17 cellular contexts compared by ENCODE assay signal in the genomic region with DNA sequence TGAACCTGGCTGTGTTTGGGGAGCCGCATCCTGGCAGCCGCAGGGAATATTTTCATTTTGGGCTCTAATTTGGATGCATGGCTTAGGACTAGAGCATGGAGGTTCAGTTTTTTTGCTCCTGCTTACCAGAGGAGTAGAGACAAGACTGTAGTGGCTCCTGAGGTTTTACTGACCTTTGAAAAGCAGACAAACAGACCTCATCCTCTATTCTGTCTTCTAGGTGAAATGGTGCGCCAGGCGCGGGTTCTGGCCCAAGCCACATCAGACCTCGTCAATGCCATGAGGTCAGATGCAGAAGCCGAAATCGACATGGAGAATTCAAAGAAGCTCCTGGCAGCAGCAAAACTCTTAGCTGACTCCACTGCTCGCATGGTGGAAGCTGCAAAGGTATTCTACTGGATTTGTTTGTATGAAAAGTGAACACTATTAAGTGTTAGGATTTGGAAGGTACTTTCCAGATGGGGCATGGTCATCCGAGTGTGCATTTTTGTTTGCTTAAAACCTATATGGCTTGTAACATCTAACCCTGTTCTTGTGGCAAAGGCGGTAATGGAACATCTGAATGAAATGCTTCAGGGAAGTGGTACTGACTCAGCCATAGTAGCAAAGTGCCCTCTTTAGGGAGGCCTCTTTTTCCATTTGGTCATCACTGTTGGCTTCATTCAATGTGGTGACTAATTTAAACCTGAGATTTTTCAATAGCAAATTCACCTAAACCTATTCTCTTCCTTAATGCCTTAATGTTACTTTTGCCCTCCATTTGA.
DNase-seq lines count a peak whose midpoint lies in the region; ATAC-seq lines count a peak whose summit lies in the region.
"Had no signal": no experiment of that assay in that cellular context is flagged by ENCODE, and none has a peak within 500 bp of the region (broad histone marks: within the 10 kb centered on the region; RNA-seq: fewer than 3 reads in every experiment).

No MANE protein-coding gene starts in this region.

- POLR2A ChIA-PET in activated CD4-positive, alpha-beta memory T cell treated with anti-CD3 and anti-CD28 coated beads for 36 hours (lab: Charles Lee), result no interaction called here
- POLR2A ChIA-PET in activated CD4-positive, alpha-beta memory T cell treated with anti-CD3 and anti-CD28 coated beads, Interleukin-2, amount 10 ng/mL, durations not matched to agents 7 days and 5 days (lab: Charles Lee), result no interaction called here

- intact Hi-C loops in activated CD4-positive, alpha-beta memory T cell treated with anti-CD3 and anti-CD28 coated beads for 36 hours (cut with micrococcal nuclease), result no loop called here

- peaks cover 12% of the 10 kb centered on the region for H3K4me1 Mint-ChIP-seq in activated CD4-positive, alpha-beta memory T cell treated with anti-CD3 and anti-CD28 coated beads for 36 hours (ENCODE audit: low read depth)
- no peaks in the 10 kb centered on the region for H3K4me1 Mint-ChIP-seq in activated CD4-positive, alpha-beta memory T cell treated with anti-CD3 and anti-CD28 coated beads, Interleukin-2, amount 10 ng/mL, durations not matched to agents 7 days and 5 days
- H3K4me1 Mint-ChIP-seq: immature natural killer cell, T-cell had no signal

- CTCF ChIA-PET in activated CD4-positive, alpha-beta memory T cell treated with anti-CD3 and anti-CD28 coated beads for 36 hours (lab: Charles Lee), result no interaction called here
- CTCF ChIA-PET in activated CD4-positive, alpha-beta memory T cell treated with anti-CD3 and anti-CD28 coated beads, Interleukin-2, amount 10 ng/mL, durations not matched to agents 7 days and 5 days (lab: Charles Lee), result no interaction called here

- peak; percentile 38 for DNase-seq in activated CD4-positive, alpha-beta memory T cell treated with anti-CD3 and anti-CD28 coated beads for 36 hours
- no peak for DNase-seq in activated CD4-positive, alpha-beta memory T cell treated with anti-CD3 and anti-CD28 coated beads, Interleukin-2, amount 10 ng/mL, durations not matched to agents 7 days and 5 days
- peak; percentile 44 for DNase-seq in RKO (ENCODE audit: low spot score)
- peak; percentile 9 for DNase-seq in dermis blood vessel endothelial cell
- DNase-seq in stimulated activated CD4-positive, alpha-beta T cell treated with anti-CD3 and anti-CD28 coated beads, Interleukin-4, amount 100 ng/mL, for 48 hours (ENCODE audit: low read depth in 2 of 2), result peak; percentile 3 to 13
- DNase-seq: foreskin melanocyte, H9, immature natural killer cell, Karpas-422, NCI-H1694, Peyer's patch, T-cell had no signal

- no peaks in the 10 kb centered on the region for H3K36me3 Mint-ChIP-seq in activated CD4-positive, alpha-beta memory T cell treated with anti-CD3 and anti-CD28 coated beads for 36 hours
- no peaks in the 10 kb centered on the region for H3K36me3 Mint-ChIP-seq in activated CD4-positive, alpha-beta memory T cell treated with anti-CD3 and anti-CD28 coated beads, Interleukin-2, amount 10 ng/mL, durations not matched to agents 7 days and 5 days (ENCODE audit: low read depth)
- H3K36me3 Mint-ChIP-seq: immature natural killer cell, T-cell had no signal

- H3K27ac Mint-ChIP-seq in activated CD4-positive, alpha-beta memory T cell treated with anti-CD3 and anti-CD28 coated beads for 36 hours, result peak overlapping the region; percentile 68
- H3K27ac Mint-ChIP-seq in activated CD4-positive, alpha-beta memory T cell treated with anti-CD3 and anti-CD28 coated beads, Interleukin-2, amount 10 ng/mL, durations not matched to agents 7 days and 5 days, result no peak overlapping the region
- H3K27ac Mint-ChIP-seq: dendritic cell treated with granulocyte-macrophage colony-stimulating factor and Interleukin-4, amounts not matched to agents 40 ng/mL and 50 ng/mL, for 4 days; H9; immature natural killer cell; T-cell had no signal

- no peaks in the 10 kb centered on the region for H3K9me3 Mint-ChIP-seq in activated CD4-positive, alpha-beta memory T cell treated with anti-CD3 and anti-CD28 coated beads for 36 hours
- no peaks in the 10 kb centered on the region for H3K9me3 Mint-ChIP-seq in activated CD4-positive, alpha-beta memory T cell treated with anti-CD3 and anti-CD28 coated beads, Interleukin-2, amount 10 ng/mL, durations not matched to agents 7 days and 5 days
- H3K9me3 Mint-ChIP-seq: dendritic cell treated with granulocyte-macrophage colony-stimulating factor and Interleukin-4, amounts not matched to agents 40 ng/mL and 50 ng/mL, for 4 days; H9; immature natural killer cell; T-cell had no signal

- no peaks in the 10 kb centered on the region for H3K27me3 Mint-ChIP-seq in activated CD4-positive, alpha-beta memory T cell treated with anti-CD3 and anti-CD28 coated beads for 36 hours
- H3K27me3 Mint-ChIP-seq in activated CD4-positive, alpha-beta memory T cell treated with anti-CD3 and anti-CD28 coated beads, Interleukin-2, amount 10 ng/mL, durations not matched to agents 7 days and 5 days, result no peaks in the 10 kb centered on the region
- H3K27me3 Mint-ChIP-seq: dendritic cell treated with granulocyte-macrophage colony-stimulating factor and Interleukin-4, amounts not matched to agents 40 ng/mL and 50 ng/mL, for 4 days; T-cell had no signal

- ATAC-seq in GM18868 (IDR thresholded peaks at IDR 0.05; ENCODE audit: unreplicated experiment), result no peak
- ATAC-seq in HG02938 (IDR thresholded peaks at IDR 0.05; ENCODE audit: unreplicated experiment), result no peak
- no peak for ATAC-seq in GM19395 (IDR thresholded peaks at IDR 0.05; ENCODE audit: unreplicated experiment)
- ATAC-seq: sciatic nerve, T-cell had no signal

- no peak overlapping the region for H3K4me3 Mint-ChIP-seq in activated CD4-positive, alpha-beta memory T cell treated with anti-CD3 and anti-CD28 coated beads for 36 hours
- H3K4me3 Mint-ChIP-seq in activated CD4-positive, alpha-beta memory T cell treated with anti-CD3 and anti-CD28 coated beads, Interleukin-2, amount 10 ng/mL, durations not matched to agents 7 days and 5 days, result no peak overlapping the region
- H3K4me3 Mint-ChIP-seq: dendritic cell treated with granulocyte-macrophage colony-stimulating factor and Interleukin-4, amounts not matched to agents 40 ng/mL and 50 ng/mL, for 4 days; H9; immature natural killer cell; T-cell had no signal
